8 cellular contexts compared by ENCODE assay signal in the genomic region with DNA sequence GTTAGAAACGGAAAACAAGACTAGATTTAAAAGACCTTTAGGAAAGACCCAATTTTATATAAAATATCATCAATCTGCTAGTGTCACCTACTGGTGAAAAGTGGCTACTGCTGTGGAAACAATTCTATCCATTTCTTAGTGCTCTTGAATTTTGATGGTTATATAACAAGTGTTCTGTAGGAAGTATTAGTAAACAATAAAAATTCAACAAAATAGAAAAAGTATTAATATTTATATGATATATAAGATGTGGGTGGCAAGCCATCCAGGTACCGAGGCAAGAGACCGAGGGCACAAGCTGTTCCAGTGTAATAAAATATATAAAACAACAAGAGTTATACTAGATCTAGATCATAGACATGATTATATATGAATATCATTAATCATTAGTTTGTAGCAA. TPM values are rescaled to one million over a fixed set of nuclear protein-coding genes. Genes with fewer than 3 reads are reported as not detected.
DNase-seq lines count a peak whose midpoint lies in the region; ATAC-seq, FAIRE-seq and TF ChIP-seq lines count a peak whose summit lies in the region.

No MANE protein-coding gene starts in this region.

- 51% methylated on average over 3 of the region's 3 CpGs for WGBS in hepatocyte (ENCODE audit: low lambda C conversion rate, missing lambda C conversion rate)

- no peaks in the 10 kb centered on the region for H3K36me3 ChIP-seq in hepatocyte (replicated peaks; ENCODE audit: insufficient read depth, low read depth)

- peak; percentile 42 for ATAC-seq in stimulated activated effector memory CD8-positive, alpha-beta T cell treated with anti-CD3 and anti-CD28 coated beads, Interleukin-12 subunit alpha, Interleukin-12 subunit beta, amount 100 ng/mL, for 72 hours

- peak; percentile 94 for TF ChIP-seq CTCF in D721Med (IDR thresholded peaks at IDR 0.05; ENCODE audit: insufficient read depth, missing control alignments)
- peak; percentile 66 for TF ChIP-seq CTCF in astrocyte of the cerebellum (IDR thresholded peaks at IDR 0.05; ENCODE audit: low read depth, low read length, missing control alignments)
- peak; percentile 96 for TF ChIP-seq CTCF in hepatocyte (IDR thresholded peaks at IDR 0.05; ENCODE audit: poor library complexity)

- H3K4me3 ChIP-seq in astrocyte of the cerebellum (ENCODE audit: low read depth, low read length) (no peak overlapping the region), hepatocyte (no peak overlapping the region)

- no peaks in the 10 kb centered on the region for H3K27me3 ChIP-seq in hepatocyte

- DNase-seq in D721Med (ENCODE audit: insufficient read length, low spot score): peak; percentile 36
- DNase-seq in H4 (ENCODE audit: low spot score): peak; percentile 39
- peak; percentile 14 for DNase-seq in NCI-H446 treated with DMSO at 0.1 percent for 48 hours (lab: John Stamatoyannopoulos, UW)
- peak; percentile 57 for DNase-seq in astrocyte of the cerebellum (ENCODE audit: low read depth)
- peak; percentile 60 for DNase-seq in hepatocyte (ENCODE audit: low spot score)
- DNase-seq in stimulated activated effector memory CD8-positive, alpha-beta T cell treated with anti-CD3 and anti-CD28 coated beads, Interleukin-12 subunit alpha, Interleukin-12 subunit beta, amount 100 ng/mL, for 72 hours (ENCODE audit: low spot score in 2 of 2): no peak
- DNase-seq in D341Med (ENCODE audit: low spot score): no peak
- DNase-seq in activated effector memory CD4-positive, alpha-beta T cell treated with Interleukin-2 at 50 U/mL for 16 hours: no peak

- H3K79me2 ChIP-seq in hepatocyte: peaks cover 6% of the 10 kb centered on the region

- no peak overlapping the region for H3K27ac Mint-ChIP-seq in stimulated activated effector memory CD8-positive, alpha-beta T cell treated with anti-CD3 and anti-CD28 coated beads, Interleukin-12 subunit alpha, Interleukin-12 subunit beta, amount 100 ng/mL, for 72 hours

- peaks cover 19% of the 10 kb centered on the region for H3K4me1 ChIP-seq in hepatocyte (ENCODE audit: insufficient read depth)

- H2AFZ ChIP-seq in hepatocyte: no peak overlapping the region

- H3K4me1 Mint-ChIP-seq in stimulated activated effector memory CD8-positive, alpha-beta T cell treated with anti-CD3 and anti-CD28 coated beads, Interleukin-12 subunit alpha, Interleukin-12 subunit beta, amount 100 ng/mL, for 72 hours: peaks cover 15% of the 10 kb centered on the region

- H3K4me3 Mint-ChIP-seq in stimulated activated effector memory CD8-positive, alpha-beta T cell treated with anti-CD3 and anti-CD28 coated beads, Interleukin-12 subunit alpha, Interleukin-12 subunit beta, amount 100 ng/mL, for 72 hours: no peak overlapping the region

- H3K9me2 ChIP-seq in hepatocyte (replicated peaks; ENCODE audit: insufficient read depth): no peaks in the 10 kb centered on the region

- no peaks in the 10 kb centered on the region for H4K20me1 ChIP-seq in hepatocyte (ENCODE audit: insufficient read depth, poor library complexity, severe bottlenecking)

- peaks cover 7% of the 10 kb centered on the region for H3K9me3 ChIP-seq in hepatocyte (ENCODE audit: low read depth)

- H3K27ac ChIP-seq in hepatocyte: no peak overlapping the region

- in situ Hi-C loops in astrocyte of the cerebellum (cut with HindIII; ENCODE audit: low sequenced_read_pairs): no loop called here

- H3K9me3 Mint-ChIP-seq in stimulated activated effector memory CD8-positive, alpha-beta T cell treated with anti-CD3 and anti-CD28 coated beads, Interleukin-12 subunit alpha, Interleukin-12 subunit beta, amount 100 ng/mL, for 72 hours: peaks cover 2% of the 10 kb centered on the region

- no peak for FAIRE-seq in D721Med (lab: Jason Lieb, UNC)

- no peaks in the 10 kb centered on the region for H3K36me3 Mint-ChIP-seq in stimulated activated effector memory CD8-positive, alpha-beta T cell treated with anti-CD3 and anti-CD28 coated beads, Interleukin-12 subunit alpha, Interleukin-12 subunit beta, amount 100 ng/mL, for 72 hours

- H3K4me2 ChIP-seq in hepatocyte: no peak overlapping the region

RNA-seq across cellular contexts. Expression of a gene that starts 6.2 kb away (rescaled TPM):
- 9.3 and 20.2 TPM in 2 replicates for total RNA-seq in H4 (2014; rRNA removed; shearing (Covaris generic))
- 39.5 and 59.5 TPM in 2 replicates for total RNA-seq in hepatocyte
- 16.9 and 21.1 TPM in 2 replicates for polyA plus RNA-seq in hepatocyte

Comparison
In these comparisons a context has a peak if more than half of its experiments do, and no peak if none do; other contexts are left out.
1. DNase-seq: peak in D721Med (single experiment), H4 (single experiment), NCI-H446 treated with DMSO at 0.1 percent for 48 hours (single experiment), astrocyte of the cerebellum (single experiment) and hepatocyte (single experiment); none in stimulated activated effector memory CD8-positive, alpha-beta T cell treated with anti-CD3 and anti-CD28 coated beads, Interleukin-12 subunit alpha, Interleukin-12 subunit beta, amount 100 ng/mL, for 72 hours (0 of 2), D341Med (single experiment) and activated effector memory CD4-positive, alpha-beta T cell treated with Interleukin-2 at 50 U/mL for 16 hours (single experiment).
2. Peak in every context shown above with its lines, with median percentiles within 50 percentile points of each other: CTCF ChIP-seq.